Comparison of ENCODE assay signal across 8 cellular contexts in the genomic region with DNA sequence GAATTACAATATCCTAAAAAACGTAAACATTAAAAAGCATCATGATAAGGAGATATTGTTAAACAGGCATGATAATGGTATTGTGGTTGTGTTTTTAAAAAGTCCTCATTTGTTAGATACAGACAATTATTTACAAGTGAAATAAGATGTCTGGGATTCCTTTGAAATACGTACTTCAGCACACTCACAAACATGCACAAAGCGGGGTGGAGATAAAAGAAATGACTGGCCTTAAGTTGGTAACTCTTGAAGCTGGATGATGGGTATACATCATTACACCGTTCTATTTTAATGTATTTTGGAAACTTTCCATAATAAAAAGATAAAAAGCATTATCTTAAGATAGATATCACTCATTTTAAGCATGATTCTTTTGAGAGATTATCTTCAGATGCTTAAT. TPM values are rescaled to one million over a fixed set of nuclear protein-coding genes. Genes with fewer than 3 reads are reported as not detected.
DNase-seq lines count a peak whose midpoint lies in the region; ATAC-seq and TF ChIP-seq lines count a peak whose summit lies in the region.
"Had no signal": no experiment of that assay in that cellular context is flagged by ENCODE, and none has a peak within 500 bp of the region (broad histone marks: within the 10 kb centered on the region; RNA-seq: fewer than 3 reads in every experiment).

No MANE protein-coding gene starts in this region.

- DNase-seq in GM23248 (peak; percentile 57), SK-N-MC (ENCODE audit: low read depth, low spot score) (no peak), fibroblast of lung (ENCODE audit: low read depth in 2 of 2) (peak; percentile 33 to 74), NCI-H2196 (lab: John Stamatoyannopoulos, UW; ENCODE audit: unreplicated experiment) (no peak)
- no peak for DNase-seq in stimulated activated CD4-positive, alpha-beta T cell treated with anti-CD3 and anti-CD28 coated beads, Interleukin-4, amount 100 ng/mL, for 1 hour
- DNase-seq: activated effector memory CD4-positive, alpha-beta T cell treated with Interleukin-2 at 50 U/mL for 16 hours had no signal

- H3K79me2 ChIP-seq in GM23248 (ENCODE audit: insufficient read depth): peaks cover 37% of the 10 kb centered on the region
- H3K79me2 ChIP-seq in fibroblast of lung (ENCODE audit: control insufficient read depth, insufficient read depth, low read length): peaks cover 18% of the 10 kb centered on the region

- H2AFZ ChIP-seq in GM23248 (peak overlapping the region; percentile 84), fibroblast of lung (ENCODE audit: low read length) (no peak overlapping the region)

- peak overlapping the region; percentile 98 for H3K9ac ChIP-seq in GM23248
- H3K9ac ChIP-seq in SK-N-MC (ENCODE audit: insufficient read length): peak overlapping the region; percentile 97
- no peak overlapping the region for H3K9ac ChIP-seq in fibroblast of lung (ENCODE audit: insufficient read depth, low read length)
- peak overlapping the region; percentile 98 for H3K9ac ChIP-seq in skeletal muscle satellite cell (ENCODE audit: low read depth, low read length)

- H3F3A ChIP-seq in GM23248 (ENCODE audit: insufficient read depth): peaks cover 27% of the 10 kb centered on the region

- no peak for TF ChIP-seq CTCF in fibroblast of lung (conservative IDR thresholded peaks at IDR 0.05 in 1 of 2, IDR thresholded peaks at IDR 0.05 in 1 of 2; ENCODE audit: low read depth in 1 of 2, low read length in 2 of 2)

- H4K20me1 ChIP-seq in GM23248 (ENCODE audit: insufficient read depth) (no peaks in the 10 kb centered on the region), fibroblast of lung (ENCODE audit: control insufficient read depth, extremely low read depth, insufficient read depth, low read length) (no peaks in the 10 kb centered on the region)

- peaks cover 22% of the 10 kb centered on the region for H3K4me1 ChIP-seq in GM23248 (ENCODE audit: insufficient read depth)
- H3K4me1 ChIP-seq in fibroblast of lung (ENCODE audit: control insufficient read depth, extremely low read depth, insufficient read depth, low read length): peaks cover 2% of the 10 kb centered on the region
- peaks cover 8% of the 10 kb centered on the region for H3K4me1 ChIP-seq in skeletal muscle satellite cell (ENCODE audit: control insufficient read depth, insufficient read depth, low read length)

- H3K36me3 ChIP-seq in GM23248 (ENCODE audit: low read depth) (peaks cover 21% of the 10 kb centered on the region; the same call in 1 of the 2 replicates), SK-N-MC (ENCODE audit: insufficient read depth, low read length) (peaks cover 18% of the 10 kb centered on the region), fibroblast of lung (ENCODE audit: control insufficient read depth, insufficient read depth, low read length) (no peaks in the 10 kb centered on the region), skeletal muscle satellite cell (ENCODE audit: insufficient read depth, low read length) (peaks cover 19% of the 10 kb centered on the region)

- in situ Hi-C loops in GM23248 (cut with MboI): no loop called here

- H3K4me3 ChIP-seq in GM23248: peak overlapping the region; percentile 90
- H3K4me3 ChIP-seq in SK-N-MC: peak overlapping the region; percentile 89
- H3K4me3 ChIP-seq in fibroblast of lung (replicated peaks in 1 of 4; ENCODE audit: control extremely low read depth in 1 of 4, insufficient read depth in 1 of 4, low read depth in 3 of 4, low read length in 4 of 4): peak overlapping the region; percentile 83 to 97 (median 88)
- H3K4me3 ChIP-seq in skeletal muscle satellite cell (ENCODE audit: low read length): peak overlapping the region; percentile 85

- no peaks in the 10 kb centered on the region for H3K9me2 ChIP-seq in GM23248 (ENCODE audit: insufficient read depth)

- 23 to 29% methylated on average over 4 of the region's 4 CpGs for WGBS in GM23248 (ENCODE audit: low coverage in 1 of 2, low lambda C conversion rate in 2 of 2, missing lambda C conversion rate in 2 of 2), 2 experiments

- H3K27ac ChIP-seq in GM23248 (peak overlapping the region; percentile 93), SK-N-MC (0 out of 2 replicates have a peak overlapping the region, but pooled peaks have one; percentile 29), fibroblast of lung (ENCODE audit: insufficient read depth, low read length) (no peak overlapping the region)

- ATAC-seq in HG03520 (IDR thresholded peaks at IDR 0.05; ENCODE audit: unreplicated experiment): no peak

- H3K9me3 ChIP-seq in GM23248 (ENCODE audit: low read depth) (no peaks in the 10 kb centered on the region), SK-N-MC (ENCODE audit: low read depth, low read length) (no peaks in the 10 kb centered on the region), fibroblast of lung (ENCODE audit: control insufficient read depth, insufficient read depth, low read depth, low read length) (no peaks in the 10 kb centered on the region), skeletal muscle satellite cell (replicated peaks; ENCODE audit: low read length) (no peaks in the 10 kb centered on the region)

- H3K27me3 ChIP-seq in GM23248 (replicated peaks; ENCODE audit: insufficient read depth): no peaks in the 10 kb centered on the region
- H3K27me3 ChIP-seq in fibroblast of lung (ENCODE audit: control insufficient read depth, insufficient read depth, low read length): no peaks in the 10 kb centered on the region
- H3K27me3 ChIP-seq in skeletal muscle satellite cell (ENCODE audit: control insufficient read depth, insufficient read depth, low read length): no peaks in the 10 kb centered on the region

- H3K4me2 ChIP-seq in GM23248 (ENCODE audit: unreplicated experiment) (peak overlapping the region; percentile 96), fibroblast of lung (ENCODE audit: extremely low read depth, insufficient read depth, low read length) (peak overlapping the region; percentile 74), skeletal muscle satellite cell (ENCODE audit: low read length) (peak overlapping the region; percentile 94)

RNA-seq across cellular contexts. Expression of a gene that starts 1.0 kb away (rescaled TPM):
- total RNA-seq in GM23248 (2014; rRNA removed; shearing (Covaris generic)): 2.8 and 7.1 TPM in 2 replicates
- polyA plus RNA-seq in GM23248 (2016; fragmentation: Nextera tagmentation; extraction: Ambion mirVana): 3.6 and 3.9 TPM in 2 replicates
- total RNA-seq in fibroblast of lung: 4.9 and 5.3 TPM in 2 replicates
- polyA plus RNA-seq in fibroblast of lung: 1.8 and 4.0 TPM in 2 replicates
- polyA plus RNA-seq in fibroblast of lung (2012): 1.3 and 2.0 TPM in 2 replicates
- not detected in 2 replicates for polyA minus RNA-seq in fibroblast of lung (ENCODE audit: low replicate concordance)
- 3.3 and 4.6 TPM in 2 replicates for total RNA-seq in skeletal muscle satellite cell (2012; rRNA removed)

RNA-seq across cellular contexts. Expression of a gene that starts 20.1 kb away (rescaled TPM):
- 32.1 and 52.2 TPM in 2 replicates for total RNA-seq in GM23248 (2014; rRNA removed; shearing (Covaris generic))
- polyA plus RNA-seq in GM23248 (2016; fragmentation: Nextera tagmentation; extraction: Ambion mirVana): 54.3 and 66.3 TPM in 2 replicates
- total RNA-seq in fibroblast of lung: 74.5 and 79.4 TPM in 2 replicates
- polyA plus RNA-seq in fibroblast of lung: 35.6 and 47.1 TPM in 2 replicates
- polyA plus RNA-seq in fibroblast of lung (2012): 43.0 and 51.9 TPM in 2 replicates
- polyA minus RNA-seq in fibroblast of lung (ENCODE audit: low replicate concordance): 2.3 and 16.7 TPM in 2 replicates
- total RNA-seq in skeletal muscle satellite cell (2012; rRNA removed): 35.4 and 35.5 TPM in 2 replicates

RNA-seq across cellular contexts. Expression of a gene that starts 22.8 kb away (rescaled TPM):
- total RNA-seq in GM23248 (2014; rRNA removed; shearing (Covaris generic)): 22.8 and 49.0 TPM in 2 replicates
- 94.9 and 96.0 TPM in 2 replicates for polyA plus RNA-seq in GM23248 (2016; fragmentation: Nextera tagmentation; extraction: Ambion mirVana)
- total RNA-seq in fibroblast of lung: 17.5 and 77.5 TPM in 2 replicates
- 108 and 363 TPM in 2 replicates for polyA plus RNA-seq in fibroblast of lung
- 41.7 and 143 TPM in 2 replicates for polyA plus RNA-seq in fibroblast of lung (2012)
- 12.6 and 40.9 TPM in 2 replicates for polyA minus RNA-seq in fibroblast of lung (ENCODE audit: low replicate concordance)
- total RNA-seq in skeletal muscle satellite cell (2012; rRNA removed): 144 and 177 TPM in 2 replicates

RNA-seq across cellular contexts. Expression of a gene that starts 28.4 kb away (rescaled TPM):
- total RNA-seq in GM23248 (2014; rRNA removed; shearing (Covaris generic)): 0.22 TPM in 1 of 2 replicates, not detected in the other
- 0.25 and 0.31 TPM in 2 replicates for polyA plus RNA-seq in GM23248 (2016; fragmentation: Nextera tagmentation; extraction: Ambion mirVana)
- 0.77 and 2.3 TPM in 2 replicates for total RNA-seq in fibroblast of lung
- 2.3 and 4.5 TPM in 2 replicates for polyA plus RNA-seq in fibroblast of lung
- polyA plus RNA-seq in fibroblast of lung (2012): 2.7 and 6.0 TPM in 2 replicates
- polyA minus RNA-seq in fibroblast of lung (ENCODE audit: low replicate concordance): 2.8 and 5.6 TPM in 2 replicates
- 0.44 TPM in 1 of 2 replicates, not detected in the other for total RNA-seq in skeletal muscle satellite cell (2012; rRNA removed)

Comparison
In these comparisons a context has a peak if more than half of its experiments do, and no peak if none do; other contexts are left out.
1. DNase-seq: peak in GM23248 (single experiment) and fibroblast of lung (2 of 2); none in SK-N-MC (single experiment), NCI-H2196 (single experiment) and stimulated activated CD4-positive, alpha-beta T cell treated with anti-CD3 and anti-CD28 coated beads, Interleukin-4, amount 100 ng/mL, for 1 hour (single experiment).
2. Peak in every context shown above with its lines, with median percentiles within 50 percentile points of each other: H3K4me2 ChIP-seq and H3K4me3 ChIP-seq.